Comparison of ENCODE assay signal across 8 cellular contexts in genomic region chrX:132217203-132218073, GRCh38. TPM values are rescaled to one million over a fixed set of nuclear protein-coding genes. Genes with fewer than 3 reads are reported as not detected.
A peak's percentile ranks its signal among the peaks of the same experiment; 100 is the strongest.
DNase-seq lines count a peak whose midpoint lies in the region; ATAC-seq and TF ChIP-seq lines count a peak whose summit lies in the region.

No MANE protein-coding gene starts in this region.

- H3K27ac Mint-ChIP-seq in activated CD4-positive, alpha-beta T cell treated with anti-CD3 and anti-CD28 coated beads, Interleukin-2, amount 10 ng/mL, durations not matched to agents 7 days and 5 days: peak overlapping the region; percentile 96

- no peaks in the 10 kb centered on the region for H3K9me3 Mint-ChIP-seq in activated CD4-positive, alpha-beta T cell treated with anti-CD3 and anti-CD28 coated beads, Interleukin-2, amount 10 ng/mL, durations not matched to agents 7 days and 5 days

- TF ChIP-seq CTCF in BJ (IDR thresholded peaks at IDR 0.05; ENCODE audit: insufficient read depth, low read depth, low read length) (no peak), right lobe of liver (IDR thresholded peaks at IDR 0.05) (no peak)

- H3K4me1 Mint-ChIP-seq in activated CD4-positive, alpha-beta T cell treated with anti-CD3 and anti-CD28 coated beads, Interleukin-2, amount 10 ng/mL, durations not matched to agents 7 days and 5 days: peaks cover 33% of the 10 kb centered on the region

- H3K9me3 ChIP-seq in right lobe of liver: no peaks in the 10 kb centered on the region

- peak overlapping the region; percentile 86 to 90 (median 89) for H3K27ac ChIP-seq in right lobe of liver

- peaks cover 0 to 12% (median 2%) of the 10 kb centered on the region in 4 donors for H3K4me1 ChIP-seq in right lobe of liver

- H3K4me3 ChIP-seq in BJ (ENCODE audit: low read depth, low read length) (peak overlapping the region; percentile 73), right lobe of liver (peak overlapping the region; percentile 52 to 71 (median 71))

- peaks cover 16% of the 10 kb centered on the region for H3K36me3 Mint-ChIP-seq in activated CD4-positive, alpha-beta T cell treated with anti-CD3 and anti-CD28 coated beads, Interleukin-2, amount 10 ng/mL, durations not matched to agents 7 days and 5 days (ENCODE audit: low read depth)

- TF ChIP-seq POLR2A in right lobe of liver (IDR thresholded peaks at IDR 0.05): peak; percentile 43

- POLR2A ChIA-PET in BJ (lab: Charles Lee): no interaction called here
- POLR2A ChIA-PET in activated CD4-positive, alpha-beta T cell treated with anti-CD3 and anti-CD28 coated beads, Interleukin-2, amount 10 ng/mL, durations not matched to agents 7 days and 5 days (lab: Charles Lee): no interaction called here

- ATAC-seq in GM19328 (IDR thresholded peaks at IDR 0.05; ENCODE audit: unreplicated experiment) (peak; percentile 63), HG03460 (IDR thresholded peaks at IDR 0.05; ENCODE audit: unreplicated experiment) (peak; percentile 67), right lobe of liver (peak; percentile 60 to 69 (median 66))

- no peaks in the 10 kb centered on the region for H3K27me3 Mint-ChIP-seq in activated CD4-positive, alpha-beta T cell treated with anti-CD3 and anti-CD28 coated beads, Interleukin-2, amount 10 ng/mL, durations not matched to agents 7 days and 5 days

- no peak for DNase-seq in BJ (ENCODE audit: low read depth)
- peak; percentile 63 to 88 for DNase-seq in NCI-H526 (lab: John Stamatoyannopoulos, UW)
- DNase-seq in activated CD4-positive, alpha-beta T cell treated with anti-CD3 and anti-CD28 coated beads, Interleukin-2, amount 10 ng/mL, durations not matched to agents 7 days and 5 days: peak; percentile 79
- peak; percentile 80 for DNase-seq in dermis blood vessel endothelial cell
- DNase-seq in right lobe of liver: peak; percentile 66 to 76 (median 69)
- DNase-seq in stimulated activated CD4-positive, alpha-beta T cell treated with anti-CD3 and anti-CD28 coated beads, Interleukin-4, amount 100 ng/mL, for 4 hours: peak; percentile 64 to 84

- H3K4me3 Mint-ChIP-seq in activated CD4-positive, alpha-beta T cell treated with anti-CD3 and anti-CD28 coated beads, Interleukin-2, amount 10 ng/mL, durations not matched to agents 7 days and 5 days: peak overlapping the region; percentile 94

- H3K27me3 ChIP-seq in BJ (ENCODE audit: control insufficient read depth, insufficient read depth, low read length) (no peaks in the 10 kb centered on the region), right lobe of liver (no peaks in the 10 kb centered on the region)

- intact Hi-C loops in right lobe of liver (cut with DNase I): no loop called here

- 23% methylated on average over 21 of the region's 74 CpGs for WGBS in right lobe of liver (ENCODE audit: insufficient coverage, low coverage, low lambda C conversion rate, missing lambda C conversion rate)

- CTCF ChIA-PET in BJ (lab: Yijun Ruan, JAX): interaction anchor here (2.3 to 4.3 kb wide), 2 partner anchors 114 to 126 kb away, joined by 4 to 34 read pairs; no protein-coding TSS in a partner anchor
- CTCF ChIA-PET in activated CD4-positive, alpha-beta T cell treated with anti-CD3 and anti-CD28 coated beads, Interleukin-2, amount 10 ng/mL, durations not matched to agents 7 days and 5 days (lab: Charles Lee): no interaction called here

- H3K36me3 ChIP-seq in BJ (ENCODE audit: control insufficient read depth, insufficient read depth, low read length) (no peaks in the 10 kb centered on the region), right lobe of liver (no peaks in the 10 kb centered on the region)

RNA-seq across cellular contexts. Expression of gene RAP2C, which starts 1.8 kb away (rescaled TPM):
- polyA plus RNA-seq in BJ (2011; rRNA removed): 9.0 and 14.0 TPM in 2 replicates
- polyA minus RNA-seq in BJ (2011; rRNA and poly(A)+ RNA removed): 13.4 and 15.9 TPM in 2 replicates
- 10 to 100 TPM; 27.0 to 28.1 TPM for total RNA-seq in activated CD4-positive, alpha-beta T cell treated with anti-CD3 and anti-CD28 coated beads, Interleukin-2, amount 10 ng/mL, durations not matched to agents 7 days and 5 days
- total RNA-seq in dermis blood vessel endothelial cell (16.8 and 27.4 TPM in 2 replicates), right lobe of liver (10 to 100 TPM; 18.9 to 26.6 (median 25.1) TPM)
